ENCODE assay signal across 19 cellular contexts in genomic region chr16:14341324-14342225, GRCh38.
A peak's percentile ranks its signal among the peaks of the same experiment; 100 is the strongest.
DNase-seq lines count a peak whose midpoint lies in the region; ATAC-seq, FAIRE-seq and TF ChIP-seq lines count a peak whose summit lies in the region.
"Had no signal": no experiment of that assay in that cellular context is flagged by ENCODE, and none has a peak within 500 bp of the region (broad histone marks: within the 10 kb centered on the region; RNA-seq: fewer than 3 reads in every experiment).

No MANE protein-coding gene starts in this region.

- H3K79me2 ChIP-seq in HepG2 (ENCODE audit: insufficient read depth, low read length), result no peaks in the 10 kb centered on the region

- no peak for DNase-seq in HepG2 (ENCODE audit: low spot score)
- no peak for DNase-seq in right lobe of liver
- DNase-seq in SK-MEL-5 (ENCODE audit: low read depth, low spot score), result peak; percentile 22
- DNase-seq in psoas muscle, result no peak
- DNase-seq in activated effector memory CD4-positive, alpha-beta T cell treated with anti-CD3 and anti-CD28 coated beads, Interleukin-2, amount 50 U/mL, for 16 hours, result no peak
- DNase-seq: ACHN; BE2C; C1 segment of cervical spinal cord; CD4-positive, CD25-positive, alpha-beta regulatory T cell; CD8-positive, alpha-beta memory T cell; COR-L47; DMS153; DMS79; GDM1; GOT3; H7 had no signal

- no peaks in the 10 kb centered on the region for H4K20me1 ChIP-seq in HepG2 (ENCODE audit: insufficient read depth, low read length)

- H3K36me3 ChIP-seq in HepG2 (replicated peaks in 1 of 2; ENCODE audit: control insufficient read depth in 1 of 2, insufficient read depth in 2 of 2, low read length in 2 of 2) (no peaks in the 10 kb centered on the region), right lobe of liver (no peaks in the 10 kb centered on the region), psoas muscle (ENCODE audit: insufficient read depth in 1 of 2, low read depth in 1 of 2) (no peaks in the 10 kb centered on the region)
- H3K36me3 ChIP-seq: BE2C had no signal

- BruUV-seq in HepG2 (replicated peaks; lab: Mats Ljungman, UMichigan), result no TSS peak

- H3K27me3 ChIP-seq in HepG2 (ENCODE audit: control insufficient read depth in 1 of 2, insufficient read depth in 2 of 2, low read length in 2 of 2) (no peaks in the 10 kb centered on the region; a peak in 1 of 5 replicates), right lobe of liver (no peaks in the 10 kb centered on the region), psoas muscle (ENCODE audit: insufficient read depth in 3 of 3, low read length in 2 of 3) (no peaks in the 10 kb centered on the region)
- H3K27me3 ChIP-seq: BE2C had no signal

- TF ChIP-seq EP300 in HepG2 (IDR thresholded peaks at IDR 0.05; ENCODE audit: low read depth in 2 of 2, low read length in 2 of 2), result no peak
- no peak for TF ChIP-seq EP300 in HepG2 (CRISPR knock-in tag; IDR thresholded peaks at IDR 0.05; ENCODE audit: borderline replicate concordance)

- in situ Hi-C loops in HepG2 (cut with HindIII; ENCODE audit: extremely low pct_ligation_motif_present, low pct_unique_long_range_greater_than_20kb), result no loop called here
- in situ Hi-C loops in SK-MEL-5 (cut with HindIII; ENCODE audit: low pct_unique_long_range_greater_than_20kb, low sequenced_read_pairs), result no loop called here

- TF ChIP-seq RAD21 in HepG2 (CRISPR knock-in tag; IDR thresholded peaks at IDR 0.05), result no peak

- CTCF ChIA-PET in HepG2 (lab: Yijun Ruan, JAX; ENCODE audit: low intra/inter-chr PET ratio, low total read pairs), result no interaction called here

- H3K4me3 ChIP-seq in HepG2 (replicated peaks in 1 of 3; ENCODE audit: insufficient read depth in 1 of 3, low read depth in 2 of 3, low read length in 3 of 3), result no peak overlapping the region
- no peak overlapping the region for H3K4me3 ChIP-seq in right lobe of liver
- H3K4me3 ChIP-seq in psoas muscle, result no peak overlapping the region

- ATAC-seq in HepG2 (no peak), right lobe of liver (no peak), psoas muscle (peak in 1 of 4 donors; percentile 25), HG03520 (IDR thresholded peaks at IDR 0.05; ENCODE audit: unreplicated experiment) (no peak)
- ATAC-seq: HCT116 had no signal

- H3K27ac ChIP-seq in HepG2 (ENCODE audit: extremely low read length, insufficient read depth, low read length) (no peak overlapping the region), right lobe of liver (no peak overlapping the region), psoas muscle (peak overlapping the region; percentile 16)

- WGBS in HepG2 (ENCODE audit: low lambda C conversion rate), result 38% methylated on average over 4 of the region's 4 CpGs
- WGBS in right lobe of liver (ENCODE audit: insufficient coverage, low coverage, low lambda C conversion rate, missing lambda C conversion rate), result 69% methylated on average over 2 of the region's 4 CpGs
- 31 to 50% (median 41%) methylated on average over 4 of the region's 4 CpGs for WGBS in psoas muscle, 3 donors

- no peak for FAIRE-seq in HepG2 (lab: Jason Lieb, UNC)
- FAIRE-seq: GM12892 had no signal

- H2AFZ ChIP-seq in HepG2 (ENCODE audit: low read length), result no peak overlapping the region

- H3K4me1 ChIP-seq in HepG2 (ENCODE audit: insufficient read depth, low read length), result peaks cover 58% of the 10 kb centered on the region
- peaks cover 0 to 38% (median 12%) of the 10 kb centered on the region in 4 donors for H3K4me1 ChIP-seq in right lobe of liver
- H3K4me1 ChIP-seq in psoas muscle, result peaks cover 18% of the 10 kb centered on the region
- H3K4me1 ChIP-seq: BE2C had no signal

- H3K9ac ChIP-seq in HepG2 (ENCODE audit: insufficient read depth, low read depth, low read length), result no peak overlapping the region

- no peak for TF ChIP-seq CTCF in HepG2 (CRISPR knock-in tag; IDR thresholded peaks at IDR 0.05)
- no peak for TF ChIP-seq CTCF in right lobe of liver (IDR thresholded peaks at IDR 0.05)
- no peak for TF ChIP-seq CTCF in psoas muscle (IDR thresholded peaks at IDR 0.05)

- POLR2A ChIA-PET in HepG2 (lab: Yijun Ruan, JAX), result interaction anchor here (1.2 kb wide), 1 partner anchor 24 kb away, joined by 3 read pairs; no protein-coding TSS in a partner anchor

- TF ChIP-seq POLR2A in HepG2 (IDR thresholded peaks at IDR 0.05; ENCODE audit: insufficient read depth in 1 of 2, low read depth in 2 of 2, low read length in 2 of 2) (no peak), right lobe of liver (IDR thresholded peaks at IDR 0.05) (no peak)

- H3K9me3 ChIP-seq in HepG2 (ENCODE audit: low read length), result peaks cover 7% of the 10 kb centered on the region; the same call in 1 of the 2 replicates
- H3K9me3 ChIP-seq in right lobe of liver, result no peaks in the 10 kb centered on the region
- H3K9me3 ChIP-seq in psoas muscle, result peaks cover 5% of the 10 kb centered on the region
- H3K9me3 ChIP-seq: BE2C had no signal

- H3K4me2 ChIP-seq in HepG2 (ENCODE audit: low read depth, low read length), result no peak overlapping the region

- intact Hi-C loops in HepG2 (cut with micrococcal nuclease; ENCODE audit: unreplicated experiment) (no loop called here), right lobe of liver (cut with DNase I) (no loop called here), psoas muscle (cut with DNase I) (no loop called here)

TF ChIP-seq in HepG2, 621 proteins besides CTCF, POLR2A, EP300 and RAD21:
- TF ChIP-seq ZNF431 (CRISPR knock-in tag; IDR thresholded peaks at IDR 0.05; ENCODE audit: borderline replicate concordance, low read depth) (peak; percentile 97; the same call in 1 of the 2 replicates), HOMEZ (CRISPR knock-in tag; IDR thresholded peaks at IDR 0.05; ENCODE audit: low read depth) (no peak)
TF ChIP-seq in HepG2: peak in this region for 1.
